Comparison of ENCODE assay signal across 6 cellular contexts in genomic region chr5:161641444-161641843, GRCh38.
"Had no signal": no experiment of that assay in that cellular context is flagged by ENCODE, and none has a peak within 500 bp of the region (broad histone marks: within the 10 kb centered on the region; RNA-seq: fewer than 3 reads in every experiment).

No MANE protein-coding gene starts in this region.

- H3K4me3 ChIP-seq: K562 had no signal

- H3K27ac ChIP-seq: HL-60, KMS-11 had no signal

- DNase-seq: IMR-90, KG1 had no signal

- H3K4me2 ChIP-seq: KMS-11 had no signal

- H3K9ac ChIP-seq: KMS-11 had no signal

- ATAC-seq: HepG2, K562 had no signal
